Comparison of ENCODE assay signal across 25 cellular contexts in genomic region chr2:84815146-84815545, GRCh38.
DNase-seq lines count a peak whose midpoint lies in the region; ATAC-seq and TF ChIP-seq lines count a peak whose summit lies in the region.
"Had no signal": no experiment of that assay in that cellular context is flagged by ENCODE, and none has a peak within 500 bp of the region (broad histone marks: within the 10 kb centered on the region; RNA-seq: fewer than 3 reads in every experiment).

No MANE protein-coding gene starts in this region.

- H3K27ac ChIP-seq in osteoblast (ENCODE audit: low read depth, low read length) (no peak overlapping the region), gastroesophageal sphincter (no peak overlapping the region)
- H3K27ac ChIP-seq: cardiac muscle cell, skin epidermis, stomach, tibial nerve had no signal

- H3K27me3 ChIP-seq in osteoblast (ENCODE audit: insufficient read depth, low read length), result peaks cover 5% of the 10 kb centered on the region
- H3K27me3 ChIP-seq in gastroesophageal sphincter, result no peaks in the 10 kb centered on the region
- H3K27me3 ChIP-seq: cardiac muscle cell, stomach, tibial nerve had no signal

- in situ Hi-C loops in astrocyte of the spinal cord (cut with HindIII; ENCODE audit: low sequenced_read_pairs), result no loop called here

- H3K36me3 ChIP-seq in osteoblast (ENCODE audit: insufficient read depth, low read length) (no peaks in the 10 kb centered on the region), gastroesophageal sphincter (no peaks in the 10 kb centered on the region)
- H3K36me3 ChIP-seq: cardiac muscle cell, stomach, tibial nerve had no signal

- H3K4me2 ChIP-seq in osteoblast (ENCODE audit: insufficient read depth, low read length), result peak overlapping the region; percentile 4
- H3K4me2 ChIP-seq: GM23338 had no signal

- no peaks in the 10 kb centered on the region for H4K20me1 ChIP-seq in osteoblast (ENCODE audit: insufficient read depth, low read length)

- H3K9me3 ChIP-seq in osteoblast (ENCODE audit: low read depth, low read length) (no peaks in the 10 kb centered on the region), gastroesophageal sphincter (no peaks in the 10 kb centered on the region)
- H3K9me3 ChIP-seq: stomach, tibial nerve had no signal

- H3K4me3 Mint-ChIP-seq in activated naive CD4-positive, alpha-beta T cell treated with anti-CD3 and anti-CD28 coated beads, Interleukin-2, amount 10 ng/mL, durations not matched to agents 7 days and 5 days, result no peak overlapping the region
- H3K4me3 Mint-ChIP-seq: activated CD4-positive, alpha-beta T cell treated with anti-CD3 and anti-CD28 coated beads, Interleukin-2, amount 10 ng/mL, durations not matched to agents 24 days and 14 days; activated CD8-positive, alpha-beta memory T cell treated with anti-CD3 and anti-CD28 coated beads, Interleukin-2, amount 10 ng/mL, durations not matched to agents 7 days and 5 days; CD14-positive monocyte; GM23338; IgD-negative memory B cell; natural killer cell had no signal

- H3K27me3 Mint-ChIP-seq in activated naive CD4-positive, alpha-beta T cell treated with anti-CD3 and anti-CD28 coated beads, Interleukin-2, amount 10 ng/mL, durations not matched to agents 7 days and 5 days, result no peaks in the 10 kb centered on the region
- H3K27me3 Mint-ChIP-seq: activated CD4-positive, alpha-beta T cell treated with anti-CD3 and anti-CD28 coated beads, Interleukin-2, amount 10 ng/mL, durations not matched to agents 24 days and 14 days; IgD-negative memory B cell had no signal

- no peak for ATAC-seq in gastroesophageal sphincter
- ATAC-seq: activated CD8-positive, alpha-beta memory T cell treated with anti-CD3 and anti-CD28 coated beads, Interleukin-2, amount 10 ng/mL, durations not matched to agents 7 days and 5 days; GM23338; natural killer cell had no signal

- no peak for TF ChIP-seq POLR2A in gastroesophageal sphincter (IDR thresholded peaks at IDR 0.05)

- no peak overlapping the region for H3K4me3 ChIP-seq in astrocyte of the spinal cord (ENCODE audit: low read depth, low read length)
- no peak overlapping the region for H3K4me3 ChIP-seq in osteoblast (ENCODE audit: insufficient read depth, low read length)
- no peak overlapping the region for H3K4me3 ChIP-seq in gastroesophageal sphincter
- H3K4me3 ChIP-seq: cardiac muscle cell, GM23338, skin epidermis, stomach, tibial nerve had no signal

- TF ChIP-seq EP300 in gastroesophageal sphincter (IDR thresholded peaks at IDR 0.05), result no peak

- H3K27ac Mint-ChIP-seq in activated naive CD4-positive, alpha-beta T cell treated with anti-CD3 and anti-CD28 coated beads, Interleukin-2, amount 10 ng/mL, durations not matched to agents 7 days and 5 days, result no peak overlapping the region
- H3K27ac Mint-ChIP-seq: activated CD4-positive, alpha-beta T cell treated with anti-CD3 and anti-CD28 coated beads, Interleukin-2, amount 10 ng/mL, durations not matched to agents 24 days and 14 days; activated CD8-positive, alpha-beta memory T cell treated with anti-CD3 and anti-CD28 coated beads, Interleukin-2, amount 10 ng/mL, durations not matched to agents 7 days and 5 days; CD14-positive monocyte; GM23338; IgD-negative memory B cell; natural killer cell had no signal

- H2AFZ ChIP-seq in osteoblast (ENCODE audit: low read length), result no peak overlapping the region
- H2AFZ ChIP-seq: GM23338 had no signal

- H3K36me3 Mint-ChIP-seq in activated naive CD4-positive, alpha-beta T cell treated with anti-CD3 and anti-CD28 coated beads, Interleukin-2, amount 10 ng/mL, durations not matched to agents 7 days and 5 days, result peaks cover 23% of the 10 kb centered on the region
- H3K36me3 Mint-ChIP-seq: CD14-positive monocyte, natural killer cell had no signal

- POLR2A ChIA-PET in HEK293T (lab: Yijun Ruan, JAX), result no interaction called here

- TF ChIP-seq CTCF in astrocyte of the spinal cord (IDR thresholded peaks at IDR 0.05; ENCODE audit: low read depth, low read length), result no peak
- no peak for TF ChIP-seq CTCF in osteoblast (IDR thresholded peaks at IDR 0.05; ENCODE audit: extremely low read depth, low read depth, low read length)
- TF ChIP-seq CTCF in gastroesophageal sphincter (IDR thresholded peaks at IDR 0.05), result no peak

- peak; percentile 73 for DNase-seq in AG20443 (ENCODE audit: low spot score)
- DNase-seq in HS-5 (ENCODE audit: low read depth), result peak; percentile 6
- peak; percentile 30 for DNase-seq in astrocyte of the spinal cord (ENCODE audit: low read depth, low spot score)
- no peak for DNase-seq in osteoblast (ENCODE audit: insufficient read length, low spot score, missing footprints)
- no peak for DNase-seq in activated naive CD4-positive, alpha-beta T cell treated with anti-CD3 and anti-CD28 coated beads, Interleukin-2, amount 10 ng/mL, durations not matched to agents 7 days and 5 days
- DNase-seq in HEK293T (ENCODE audit: extremely low spot score), result no peak
- no peak for DNase-seq in RPMI8226
- DNase-seq: activated CD4-positive, alpha-beta T cell treated with anti-CD3 and anti-CD28 coated beads, Interleukin-2, amount 10 ng/mL, durations not matched to agents 24 days and 14 days; activated CD8-positive, alpha-beta memory T cell treated with anti-CD3 and anti-CD28 coated beads, Interleukin-2, amount 10 ng/mL, durations not matched to agents 7 days and 5 days; activated naive CD4-positive, alpha-beta T cell treated with anti-CD3 and anti-CD28 coated beads, Interleukin-2, amount 50 U/mL, for 16 hours; natural killer cell; NCI-H1417 treated with DMSO at 0.1 percent for 48 hours; NCI-H2081; NCI-H2227 treated with DMSO at 0.1 percent for 48 hours; NCI-H526 treated with DMSO at 0.1 percent for 48 hours; occipital lobe; SHP77 treated with DMSO at 0.1 percent for 48 hours; stomach had no signal

- CTCF ChIA-PET in activated naive CD4-positive, alpha-beta T cell treated with anti-CD3 and anti-CD28 coated beads, Interleukin-2, amount 10 ng/mL, durations not matched to agents 7 days and 5 days (lab: Charles Lee), result no interaction called here
- CTCF ChIA-PET in HEK293T (lab: Yijun Ruan, JAX), result no interaction called here

- 44 to 80% methylated on average over 3 of the region's 3 CpGs for WGBS in gastroesophageal sphincter (ENCODE audit: low coverage in 1 of 2), 2 donors

- H3K4me1 ChIP-seq in osteoblast (ENCODE audit: insufficient read depth, low read length), result no peaks in the 10 kb centered on the region
- no peaks in the 10 kb centered on the region for H3K4me1 ChIP-seq in gastroesophageal sphincter
- H3K4me1 ChIP-seq: stomach, tibial nerve had no signal

- H3K4me1 Mint-ChIP-seq in activated naive CD4-positive, alpha-beta T cell treated with anti-CD3 and anti-CD28 coated beads, Interleukin-2, amount 10 ng/mL, durations not matched to agents 7 days and 5 days, result peaks cover 34% of the 10 kb centered on the region

- H3K9me3 Mint-ChIP-seq in activated naive CD4-positive, alpha-beta T cell treated with anti-CD3 and anti-CD28 coated beads, Interleukin-2, amount 10 ng/mL, durations not matched to agents 7 days and 5 days, result peaks cover 3% of the 10 kb centered on the region
- H3K9me3 Mint-ChIP-seq: GM23338, IgD-negative memory B cell, natural killer cell had no signal

- H3K79me2 ChIP-seq in osteoblast (ENCODE audit: insufficient read depth, low read length), result no peaks in the 10 kb centered on the region

TF ChIP-seq in HEK293T, 16 proteins besides CTCF, POLR2A, EP300 and RAD21:
- no peak for TF ChIP-seq PKNOX1 (IDR thresholded peaks at IDR 0.05)

Comparison
In these comparisons a context has a peak if more than half of its experiments do, and no peak if none do; other contexts are left out.
1. DNase-seq: peak in AG20443 (single experiment), HS-5 (single experiment) and astrocyte of the spinal cord (single experiment); none in osteoblast (single experiment), activated naive CD4-positive, alpha-beta T cell treated with anti-CD3 and anti-CD28 coated beads, Interleukin-2, amount 10 ng/mL, durations not matched to agents 7 days and 5 days (single experiment), HEK293T (single experiment) and RPMI8226 (single experiment).